ENCODE assay signal across 8 cellular contexts in the genomic region with DNA sequence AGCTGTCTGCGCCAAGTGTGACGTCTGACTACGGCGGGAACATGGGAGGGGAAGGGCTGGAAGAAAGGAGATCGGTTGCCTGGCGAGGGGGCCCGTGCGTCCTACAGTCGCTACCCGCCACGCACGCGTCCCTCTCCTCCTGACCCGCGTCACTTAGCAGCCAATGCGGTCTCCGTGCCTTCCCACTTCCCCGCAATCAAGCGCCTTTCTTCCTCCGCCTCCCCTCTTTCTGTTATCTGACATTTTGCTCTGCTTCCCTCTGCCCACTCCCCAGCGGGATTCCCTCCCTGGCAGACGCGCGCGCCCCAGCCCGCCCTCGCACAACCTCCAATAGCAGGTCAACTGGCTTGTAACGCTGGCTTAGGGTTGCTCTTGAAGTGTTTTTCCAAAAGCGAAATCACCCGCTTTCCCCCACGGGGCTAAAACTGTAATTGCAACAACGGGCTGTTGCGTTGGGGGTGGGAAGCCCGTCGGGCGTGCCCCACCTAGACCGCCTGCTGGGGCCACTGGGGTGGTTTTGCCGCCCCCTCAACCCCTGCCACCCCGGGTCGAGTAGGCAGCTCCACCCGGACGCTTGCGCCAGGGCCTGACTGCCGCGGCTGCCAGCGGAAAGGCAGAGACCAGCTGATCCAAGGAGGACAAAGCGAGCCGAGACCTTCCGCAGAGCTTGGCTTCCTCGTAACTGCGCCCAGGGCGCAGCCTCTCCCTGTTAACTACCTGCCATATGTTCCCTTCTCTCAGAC. TPM values are rescaled to one million over a fixed set of nuclear protein-coding genes. Genes with fewer than 3 reads are reported as not detected.
DNase-seq lines count a peak whose midpoint lies in the region; ATAC-seq and TF ChIP-seq lines count a peak whose summit lies in the region.

No MANE protein-coding gene starts in this region.

- peaks cover 14% of the 10 kb centered on the region for H3K9me3 Mint-ChIP-seq in WTC11

- H3K36me3 ChIP-seq in BE2C (no peaks in the 10 kb centered on the region), mucosa of descending colon (ENCODE audit: low read depth) (no peaks in the 10 kb centered on the region), thyroid gland (no peaks in the 10 kb centered on the region)

- no peak overlapping the region for H3K27ac Mint-ChIP-seq in WTC11

- H3K27ac ChIP-seq in epithelial cell of prostate = peak overlapping the region; percentile 90
- H3K27ac ChIP-seq in thyroid gland = peak overlapping the region in 2 of 3 donors; percentile 65 to 67

- DNase-seq in BE2C = peak; percentile 76
- peak; percentile 43 for DNase-seq in NCI-H2107 (lab: John Stamatoyannopoulos, UW)
- DNase-seq in WTC11 (ENCODE audit: low spot score) = peak; percentile 63
- no peak for DNase-seq in epithelial cell of prostate (ENCODE audit: low read depth, low spot score)
- DNase-seq in mucosa of descending colon = peak; percentile 72 to 82 (median 81)
- DNase-seq in thyroid gland = peak; percentile 56 to 66

- H3K27me3 ChIP-seq in BE2C (no peaks in the 10 kb centered on the region), thyroid gland (no peaks in the 10 kb centered on the region)

- peak; percentile 20; the same call in 1 of the 2 replicates for TF ChIP-seq CTCF in BE2C (IDR thresholded peaks at IDR 0.05; ENCODE audit: low read depth, low read length)
- no peak for TF ChIP-seq CTCF in WTC11 (IDR thresholded peaks at IDR 0.05)
- no peak for TF ChIP-seq CTCF in mucosa of descending colon (IDR thresholded peaks at IDR 0.05)
- peak in 1 of 6 experiments; percentile 30 for TF ChIP-seq CTCF in thyroid gland (IDR thresholded peaks at IDR 0.05)

- intact Hi-C loops in mucosa of descending colon (cut with DNase I, micrococcal nuclease) (loop anchor here (5.0 kb wide), 2 partner anchors 710 to 1025 kb away; no protein-coding TSS in a partner anchor), thyroid gland (cut with DNase I) (loop anchor here (5.0 to 10.0 kb wide), 3 partner anchors 243 to 1020 kb away; no protein-coding TSS in a partner anchor)

- peak overlapping the region; percentile 95 for H3K4me3 Mint-ChIP-seq in WTC11

- H3K9me3 ChIP-seq in BE2C (no peaks in the 10 kb centered on the region), mucosa of descending colon (no peaks in the 10 kb centered on the region), thyroid gland (no peaks in the 10 kb centered on the region)

- 1% methylated on average over 43 to 45 of the region's 52 CpGs for WGBS in thyroid gland, 2 donors

- TF ChIP-seq POLR2A in thyroid gland (IDR thresholded peaks at IDR 0.05) = no peak

- H3K4me1 Mint-ChIP-seq in WTC11 = peaks cover 18% of the 10 kb centered on the region

- CTCF ChIA-PET in WTC11 (lab: Charles Lee) = interaction anchor here (0.6 to 3.5 kb wide), 15 partner anchors 10 to 1037 kb away, joined by 3 to 19 read pairs (median 4); no protein-coding TSS in a partner anchor

- POLR2A ChIA-PET in WTC11 (lab: Charles Lee) = interaction anchor here (0.6 to 1.9 kb wide), 6 partner anchors 9 to 879 kb away, joined by 3 to 15 read pairs (median 3); no protein-coding TSS in a partner anchor

- ATAC-seq in GM18520 (IDR thresholded peaks at IDR 0.05; ENCODE audit: unreplicated experiment) = peak; percentile 27
- ATAC-seq in HG02970 (IDR thresholded peaks at IDR 0.05; ENCODE audit: low FRiP score, unreplicated experiment) = peak; percentile 25
- peak; percentile 46 for ATAC-seq in WTC11
- ATAC-seq in mucosa of descending colon = peak; percentile 68

- peaks cover 12% of the 10 kb centered on the region for H3K27me3 Mint-ChIP-seq in WTC11 (ENCODE audit: low read depth)

- H3K36me3 Mint-ChIP-seq in WTC11 = peaks cover 11% of the 10 kb centered on the region

- H3K4me1 ChIP-seq in BE2C (peaks cover 3% of the 10 kb centered on the region; the same call in 1 of the 2 replicates), mucosa of descending colon (ENCODE audit: low read depth) (peaks cover 5% of the 10 kb centered on the region), thyroid gland (peaks cover 6 to 10% of the 10 kb centered on the region in 2 donors)

- peak overlapping the region; percentile 86 for H3K4me3 ChIP-seq in BE2C (ENCODE audit: low read depth, low read length)
- H3K4me3 ChIP-seq in mucosa of descending colon = peak overlapping the region; percentile 23
- peak overlapping the region; percentile 21 to 85 (median 38) for H3K4me3 ChIP-seq in thyroid gland (replicated peaks in 1 of 3)

TF ChIP-seq in WTC11, 78 proteins besides CTCF, POLR2A, EP300 and RAD21 (continues in another document):
- TF ChIP-seq, protein P1, sequence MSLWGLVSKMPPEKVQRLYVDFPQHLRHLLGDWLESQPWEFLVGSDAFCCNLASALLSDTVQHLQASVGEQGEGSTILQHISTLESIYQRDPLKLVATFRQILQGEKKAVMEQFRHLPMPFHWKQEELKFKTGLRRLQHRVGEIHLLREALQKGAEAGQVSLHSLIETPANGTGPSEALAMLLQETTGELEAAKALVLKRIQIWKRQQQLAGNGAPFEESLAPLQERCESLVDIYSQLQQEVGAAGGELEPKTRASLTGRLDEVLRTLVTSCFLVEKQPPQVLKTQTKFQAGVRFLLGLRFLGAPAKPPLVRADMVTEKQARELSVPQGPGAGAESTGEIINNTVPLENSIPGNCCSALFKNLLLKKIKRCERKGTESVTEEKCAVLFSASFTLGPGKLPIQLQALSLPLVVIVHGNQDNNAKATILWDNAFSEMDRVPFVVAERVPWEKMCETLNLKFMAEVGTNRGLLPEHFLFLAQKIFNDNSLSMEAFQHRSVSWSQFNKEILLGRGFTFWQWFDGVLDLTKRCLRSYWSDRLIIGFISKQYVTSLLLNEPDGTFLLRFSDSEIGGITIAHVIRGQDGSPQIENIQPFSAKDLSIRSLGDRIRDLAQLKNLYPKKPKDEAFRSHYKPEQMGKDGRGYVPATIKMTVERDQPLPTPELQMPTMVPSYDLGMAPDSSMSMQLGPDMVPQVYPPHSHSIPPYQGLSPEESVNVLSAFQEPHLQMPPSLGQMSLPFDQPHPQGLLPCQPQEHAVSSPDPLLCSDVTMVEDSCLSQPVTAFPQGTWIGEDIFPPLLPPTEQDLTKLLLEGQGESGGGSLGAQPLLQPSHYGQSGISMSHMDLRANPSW (CRISPR knock-in tag; conservative IDR thresholded peaks at IDR 0.05; ENCODE audit: low read depth) = no peak
- TF ChIP-seq TEAD4 (CRISPR knock-in tag; IDR thresholded peaks at IDR 0.05) = no peak
- no peak for TF ChIP-seq IRF2 (CRISPR knock-in tag; IDR thresholded peaks at IDR 0.05; ENCODE audit: borderline replicate concordance, low read depth)
- TF ChIP-seq, protein P2, sequence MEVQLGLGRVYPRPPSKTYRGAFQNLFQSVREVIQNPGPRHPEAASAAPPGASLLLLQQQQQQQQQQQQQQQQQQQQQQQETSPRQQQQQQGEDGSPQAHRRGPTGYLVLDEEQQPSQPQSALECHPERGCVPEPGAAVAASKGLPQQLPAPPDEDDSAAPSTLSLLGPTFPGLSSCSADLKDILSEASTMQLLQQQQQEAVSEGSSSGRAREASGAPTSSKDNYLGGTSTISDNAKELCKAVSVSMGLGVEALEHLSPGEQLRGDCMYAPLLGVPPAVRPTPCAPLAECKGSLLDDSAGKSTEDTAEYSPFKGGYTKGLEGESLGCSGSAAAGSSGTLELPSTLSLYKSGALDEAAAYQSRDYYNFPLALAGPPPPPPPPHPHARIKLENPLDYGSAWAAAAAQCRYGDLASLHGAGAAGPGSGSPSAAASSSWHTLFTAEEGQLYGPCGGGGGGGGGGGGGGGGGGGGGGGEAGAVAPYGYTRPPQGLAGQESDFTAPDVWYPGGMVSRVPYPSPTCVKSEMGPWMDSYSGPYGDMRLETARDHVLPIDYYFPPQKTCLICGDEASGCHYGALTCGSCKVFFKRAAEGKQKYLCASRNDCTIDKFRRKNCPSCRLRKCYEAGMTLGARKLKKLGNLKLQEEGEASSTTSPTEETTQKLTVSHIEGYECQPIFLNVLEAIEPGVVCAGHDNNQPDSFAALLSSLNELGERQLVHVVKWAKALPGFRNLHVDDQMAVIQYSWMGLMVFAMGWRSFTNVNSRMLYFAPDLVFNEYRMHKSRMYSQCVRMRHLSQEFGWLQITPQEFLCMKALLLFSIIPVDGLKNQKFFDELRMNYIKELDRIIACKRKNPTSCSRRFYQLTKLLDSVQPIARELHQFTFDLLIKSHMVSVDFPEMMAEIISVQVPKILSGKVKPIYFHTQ (CRISPR knock-in tag; IDR thresholded peaks at IDR 0.05) = no peak
- no peak for TF ChIP-seq ZNF416 (CRISPR knock-in tag; IDR thresholded peaks at IDR 0.05)
- TF ChIP-seq, protein P3, sequence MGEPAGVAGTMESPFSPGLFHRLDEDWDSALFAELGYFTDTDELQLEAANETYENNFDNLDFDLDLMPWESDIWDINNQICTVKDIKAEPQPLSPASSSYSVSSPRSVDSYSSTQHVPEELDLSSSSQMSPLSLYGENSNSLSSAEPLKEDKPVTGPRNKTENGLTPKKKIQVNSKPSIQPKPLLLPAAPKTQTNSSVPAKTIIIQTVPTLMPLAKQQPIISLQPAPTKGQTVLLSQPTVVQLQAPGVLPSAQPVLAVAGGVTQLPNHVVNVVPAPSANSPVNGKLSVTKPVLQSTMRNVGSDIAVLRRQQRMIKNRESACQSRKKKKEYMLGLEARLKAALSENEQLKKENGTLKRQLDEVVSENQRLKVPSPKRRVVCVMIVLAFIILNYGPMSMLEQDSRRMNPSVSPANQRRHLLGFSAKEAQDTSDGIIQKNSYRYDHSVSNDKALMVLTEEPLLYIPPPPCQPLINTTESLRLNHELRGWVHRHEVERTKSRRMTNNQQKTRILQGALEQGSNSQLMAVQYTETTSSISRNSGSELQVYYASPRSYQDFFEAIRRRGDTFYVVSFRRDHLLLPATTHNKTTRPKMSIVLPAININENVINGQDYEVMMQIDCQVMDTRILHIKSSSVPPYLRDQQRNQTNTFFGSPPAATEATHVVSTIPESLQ (CRISPR knock-in tag; IDR thresholded peaks at IDR 0.05) = no peak
- no peak for TF ChIP-seq SOX15 (CRISPR knock-in tag; IDR thresholded peaks at IDR 0.05)

RNA-seq across cellular contexts. Expression of a gene that starts 6.2 kb away (rescaled TPM):
- 37.2 TPM for polyA plus RNA-seq in BE2C (2012; ENCODE audit: insufficient read depth, insufficient read length, low read depth)
- total RNA-seq in WTC11 (2021) (167 to 182 TPM (median 169 TPM) in 3 replicates), mucosa of descending colon (10 to 100 TPM; 14.9 to 54.5 (median 26.5) TPM), thyroid gland (10 to 100 TPM; 10.8 to 20.7 (median 14.7) TPM)

Comparison
In these comparisons a context has a peak if more than half of its experiments do, and no peak if none do; other contexts are left out.
1. H3K4me3 ChIP-seq: peak in every context shown above with its lines; median percentile 86 in BE2C; 38 in thyroid gland; 23 in mucosa of descending colon.